Comparison of ENCODE assay signal across 1 cellular context in the genomic region with DNA sequence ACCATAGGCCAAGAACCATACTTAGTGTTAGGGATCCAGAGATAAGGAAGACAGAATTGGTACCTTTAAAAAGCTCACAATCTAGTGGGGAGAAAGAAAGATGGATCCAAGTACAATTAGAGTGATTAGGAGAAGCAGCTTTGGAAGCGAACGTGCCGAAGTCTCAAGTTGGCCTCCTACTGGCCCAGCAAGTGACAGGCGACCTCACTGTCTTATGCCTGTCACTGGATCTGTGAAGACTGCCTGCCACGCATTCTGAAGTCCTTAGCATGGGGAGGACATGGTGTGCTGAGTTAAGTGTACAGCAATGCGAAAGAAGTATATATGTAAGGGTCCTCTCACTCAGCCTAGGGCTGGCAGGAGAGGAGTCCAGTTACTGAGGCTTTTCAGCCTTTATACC.
TF ChIP-seq lines count a peak whose summit lies in the region.

No MANE protein-coding gene starts in this region.

TF ChIP-seq in GM23338, 12 proteins besides CTCF, POLR2A, EP300 and RAD21 (continued from another document):
- TF ChIP-seq ZNF462 (CRISPR knock-in tag; IDR thresholded peaks at IDR 0.05) (no peak), ZNF331 (CRISPR knock-in tag; IDR thresholded peaks at IDR 0.05; ENCODE audit: low read depth) (no peak), STAT1 (IDR thresholded peaks at IDR 0.05; ENCODE audit: unreplicated experiment) (no peak), POLR2AphosphoS5 (IDR thresholded peaks at IDR 0.05; ENCODE audit: low read depth) (no peak), EZH2phosphoT487 (IDR thresholded peaks at IDR 0.05; ENCODE audit: unreplicated experiment) (no peak), EZH2 (IDR thresholded peaks at IDR 0.05; ENCODE audit: low read depth, unreplicated experiment) (no peak), REST (IDR thresholded peaks at IDR 0.05; ENCODE audit: unreplicated experiment) (no peak)
TF ChIP-seq in GM23338: peak in this region for 0.
